Comparison of ENCODE assay signal across 1 cellular context in genomic region chr20:32468860-32469259, GRCh38.
TF ChIP-seq lines count a peak whose summit lies in the region.

No MANE protein-coding gene starts in this region.

TF ChIP-seq in GM23338, 12 proteins besides CTCF, POLR2A, EP300 and RAD21 (continued from another document):
- TF ChIP-seq, protein P1, sequence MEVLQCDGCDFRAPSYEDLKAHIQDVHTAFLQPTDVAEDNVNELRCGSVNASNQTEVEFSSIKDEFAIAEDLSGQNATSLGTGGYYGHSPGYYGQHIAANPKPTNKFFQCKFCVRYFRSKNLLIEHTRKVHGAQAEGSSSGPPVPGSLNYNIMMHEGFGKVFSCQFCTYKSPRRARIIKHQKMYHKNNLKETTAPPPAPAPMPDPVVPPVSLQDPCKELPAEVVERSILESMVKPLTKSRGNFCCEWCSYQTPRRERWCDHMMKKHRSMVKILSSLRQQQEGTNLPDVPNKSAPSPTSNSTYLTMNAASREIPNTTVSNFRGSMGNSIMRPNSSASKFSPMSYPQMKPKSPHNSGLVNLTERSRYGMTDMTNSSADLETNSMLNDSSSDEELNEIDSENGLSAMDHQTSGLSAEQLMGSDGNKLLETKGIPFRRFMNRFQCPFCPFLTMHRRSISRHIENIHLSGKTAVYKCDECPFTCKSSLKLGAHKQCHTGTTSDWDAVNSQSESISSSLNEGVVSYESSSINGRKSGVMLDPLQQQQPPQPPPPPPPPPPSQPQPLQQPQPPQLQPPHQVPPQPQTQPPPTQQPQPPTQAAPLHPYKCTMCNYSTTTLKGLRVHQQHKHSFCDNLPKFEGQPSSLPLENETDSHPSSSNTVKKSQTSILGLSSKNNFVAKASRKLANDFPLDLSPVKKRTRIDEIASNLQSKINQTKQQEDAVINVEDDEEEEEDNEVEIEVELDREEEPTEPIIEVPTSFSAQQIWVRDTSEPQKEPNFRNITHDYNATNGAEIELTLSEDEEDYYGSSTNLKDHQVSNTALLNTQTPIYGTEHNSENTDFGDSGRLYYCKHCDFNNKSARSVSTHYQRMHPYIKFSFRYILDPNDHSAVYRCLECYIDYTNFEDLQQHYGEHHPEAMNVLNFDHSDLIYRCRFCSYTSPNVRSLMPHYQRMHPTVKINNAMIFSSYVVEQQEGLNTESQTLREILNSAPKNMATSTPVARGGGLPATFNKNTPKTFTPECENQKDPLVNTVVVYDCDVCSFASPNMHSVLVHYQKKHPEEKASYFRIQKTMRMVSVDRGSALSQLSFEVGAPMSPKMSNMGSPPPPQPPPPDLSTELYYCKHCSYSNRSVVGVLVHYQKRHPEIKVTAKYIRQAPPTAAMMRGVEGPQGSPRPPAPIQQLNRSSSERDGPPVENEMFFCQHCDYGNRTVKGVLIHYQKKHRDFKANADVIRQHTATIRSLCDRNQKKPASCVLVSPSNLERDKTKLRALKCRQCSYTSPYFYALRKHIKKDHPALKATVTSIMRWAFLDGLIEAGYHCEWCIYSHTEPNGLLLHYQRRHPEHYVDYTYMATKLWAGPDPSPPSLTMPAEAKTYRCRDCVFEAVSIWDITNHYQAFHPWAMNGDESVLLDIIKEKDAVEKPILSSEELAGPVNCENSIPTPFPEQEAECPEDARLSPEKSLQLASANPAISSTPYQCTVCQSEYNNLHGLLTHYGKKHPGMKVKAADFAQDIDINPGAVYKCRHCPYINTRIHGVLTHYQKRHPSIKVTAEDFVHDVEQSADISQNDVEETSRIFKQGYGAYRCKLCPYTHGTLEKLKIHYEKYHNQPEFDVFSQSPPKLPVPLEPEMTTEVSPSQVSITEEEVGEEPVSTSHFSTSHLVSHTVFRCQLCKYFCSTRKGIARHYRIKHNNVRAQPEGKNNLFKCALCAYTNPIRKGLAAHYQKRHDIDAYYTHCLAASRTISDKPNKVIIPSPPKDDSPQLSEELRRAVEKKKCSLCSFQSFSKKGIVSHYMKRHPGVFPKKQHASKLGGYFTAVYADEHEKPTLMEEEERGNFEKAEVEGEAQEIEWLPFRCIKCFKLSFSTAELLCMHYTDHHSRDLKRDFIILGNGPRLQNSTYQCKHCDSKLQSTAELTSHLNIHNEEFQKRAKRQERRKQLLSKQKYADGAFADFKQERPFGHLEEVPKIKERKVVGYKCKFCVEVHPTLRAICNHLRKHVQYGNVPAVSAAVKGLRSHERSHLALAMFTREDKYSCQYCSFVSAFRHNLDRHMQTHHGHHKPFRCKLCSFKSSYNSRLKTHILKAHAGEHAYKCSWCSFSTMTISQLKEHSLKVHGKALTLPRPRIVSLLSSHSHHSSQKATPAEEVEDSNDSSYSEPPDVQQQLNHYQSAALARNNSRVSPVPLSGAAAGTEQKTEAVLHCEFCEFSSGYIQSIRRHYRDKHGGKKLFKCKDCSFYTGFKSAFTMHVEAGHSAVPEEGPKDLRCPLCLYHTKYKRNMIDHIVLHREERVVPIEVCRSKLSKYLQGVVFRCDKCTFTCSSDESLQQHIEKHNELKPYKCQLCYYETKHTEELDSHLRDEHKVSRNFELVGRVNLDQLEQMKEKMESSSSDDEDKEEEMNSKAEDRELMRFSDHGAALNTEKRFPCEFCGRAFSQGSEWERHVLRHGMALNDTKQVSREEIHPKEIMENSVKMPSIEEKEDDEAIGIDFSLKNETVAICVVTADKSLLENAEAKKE (CRISPR knock-in tag; IDR thresholded peaks at IDR 0.05), result no peak
- TF ChIP-seq NANOG (IDR thresholded peaks at IDR 0.05; ENCODE audit: borderline replicate concordance) (no peak), CREB1 (CRISPR knock-in tag; IDR thresholded peaks at IDR 0.05; ENCODE audit: low read depth) (no peak), ETS1 (IDR thresholded peaks at IDR 0.05) (no peak), POLR2AphosphoS5 (IDR thresholded peaks at IDR 0.05; ENCODE audit: low read depth) (no peak)
